24 cellular contexts compared by ENCODE assay signal in the genomic region with DNA sequence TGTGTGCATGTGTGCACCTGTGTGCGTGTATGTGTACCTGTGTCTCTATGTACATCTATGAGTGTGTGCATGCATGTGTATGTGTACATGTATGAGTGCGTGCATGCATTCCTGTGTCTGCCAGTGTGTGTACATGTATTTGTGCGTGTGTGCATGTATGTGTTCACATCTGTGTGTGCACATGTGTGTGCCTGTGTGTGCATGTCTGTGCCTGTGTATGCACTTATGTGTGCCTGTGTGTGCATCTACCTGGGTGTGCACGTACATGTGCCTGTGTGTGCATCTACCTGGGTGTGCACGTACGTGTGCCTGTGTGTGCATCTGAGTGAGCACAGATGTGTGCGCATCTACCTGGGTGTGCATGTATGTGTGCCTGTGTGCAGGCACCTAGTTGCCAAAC.
"Had no signal": no experiment of that assay in that cellular context is flagged by ENCODE, and none has a peak within 500 bp of the region (broad histone marks: within the 10 kb centered on the region; RNA-seq: fewer than 3 reads in every experiment).

No MANE protein-coding gene starts in this region.

- DNase-seq: activated CD4-positive, alpha-beta T cell treated with anti-CD3 and anti-CD28 coated beads, Interleukin-2, amount 50 U/mL, for 4 hours; activated naive CD4-positive, alpha-beta T cell; activated T-cell treated with anti-CD3 and anti-CD28 coated beads, Interleukin-2, amount 50 U/mL, for 1 hour; amniotic stem cell; cerebellar nuclear complex; hypothalamus; left ventricle myocardium superior; mammary epithelial cell; midbrain; natural killer cell; stimulated activated CD4-positive, alpha-beta T cell treated with anti-CD3 and anti-CD28 coated beads, Interleukin-15, amount 100 ng/mL, for 24 hours; T1000; transverse colon had no signal

- H3K79me2 ChIP-seq: parathyroid adenoma had no signal

- H3K4me1 ChIP-seq: right lobe of liver had no signal

- H3K27me3 ChIP-seq: gastroesophageal sphincter, right lobe of liver, stomach, transverse colon, vagina had no signal

- H3K9me3 ChIP-seq: gastroesophageal sphincter, neutrophil, right lobe of liver, suprapubic skin, transverse colon, vagina had no signal

- H3K27ac ChIP-seq: coronary artery, gastroesophageal sphincter, neutrophil, parathyroid adenoma, right lobe of liver, stomach, suprapubic skin, transverse colon, vagina had no signal

- ATAC-seq: gastroesophageal sphincter; left ventricle myocardium superior; right lobe of liver; stimulated activated memory B cell treated with anti-CD40 and anti-IgM and Interleukin-4, amounts not matched to agents 10 μg/mL and 1 μg/mL and 100 μg/mL, for 72 hours; WTC11 had no signal

- H3K36me3 ChIP-seq: gastroesophageal sphincter, neutrophil, right lobe of liver, suprapubic skin, transverse colon, vagina had no signal

- H3K4me3 ChIP-seq: coronary artery, gastroesophageal sphincter, right lobe of liver, smooth muscle cell, stomach, suprapubic skin, transverse colon, vagina had no signal

- H3K4me2 ChIP-seq: smooth muscle cell had no signal

- H2AFZ ChIP-seq: parathyroid adenoma had no signal
